Comparison of ENCODE assay signal across 6 cellular contexts in the genomic region with DNA sequence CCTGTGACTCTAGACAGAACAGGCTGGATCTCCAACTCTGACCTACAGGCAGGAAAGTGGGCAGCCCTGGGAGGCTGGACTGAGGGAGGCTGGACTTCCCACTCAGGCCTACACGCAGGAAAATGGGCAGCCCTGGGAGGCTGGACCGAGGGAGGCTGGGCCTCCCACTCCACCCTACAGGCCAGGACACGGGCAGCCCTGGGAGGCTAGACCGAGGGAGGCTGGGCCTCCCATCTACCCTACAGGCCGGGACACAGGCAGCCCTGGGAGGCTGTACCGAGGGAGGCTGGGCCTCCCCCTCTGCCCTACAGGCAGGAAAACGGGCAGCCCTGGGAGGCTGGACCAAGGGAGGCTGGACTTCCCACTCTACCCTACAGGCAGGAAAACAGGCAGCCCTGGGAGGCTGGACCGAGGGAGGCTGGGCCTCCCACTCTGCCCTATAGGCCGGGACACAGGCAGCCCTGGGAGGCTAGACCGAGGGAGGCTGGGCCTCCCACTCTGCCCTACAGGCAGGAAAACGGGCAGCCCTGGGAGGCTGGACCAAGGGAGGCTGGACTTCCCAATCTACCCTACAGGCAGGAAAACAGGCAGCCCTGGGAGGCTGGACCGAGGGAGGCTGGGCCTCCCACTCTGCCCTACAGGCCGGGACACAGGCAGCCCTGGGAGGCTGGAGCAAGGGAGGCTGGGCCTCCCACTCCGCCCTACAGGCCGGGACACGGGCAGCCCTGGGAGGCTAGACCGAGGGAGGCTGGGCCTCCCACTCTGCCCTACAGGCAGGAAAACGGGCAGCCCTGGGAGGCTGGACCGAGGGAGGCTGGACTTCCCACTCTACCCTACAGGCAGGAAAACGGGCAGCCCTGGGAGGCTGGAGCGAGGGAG. TPM values are rescaled to one million over a fixed set of nuclear protein-coding genes. Genes with fewer than 3 reads are reported as not detected.
DNase-seq lines count a peak whose midpoint lies in the region; ATAC-seq, FAIRE-seq and TF ChIP-seq lines count a peak whose summit lies in the region.
"Not testable (repeated sequence)": the region's sequence is repeated elsewhere in the genome, so short reads cannot be mapped to it uniquely, and the experiment has no call there.
"Had no signal": no experiment of that assay in that cellular context is flagged by ENCODE, and none has a peak within 500 bp of the region (broad histone marks: within the 10 kb centered on the region; RNA-seq: fewer than 3 reads in every experiment).

No MANE protein-coding gene starts in this region.

- not testable (repeated sequence) for H3K27ac ChIP-seq in HEK293 (ENCODE audit: extremely low read depth, low read depth, low read length); PC-3 (ENCODE audit: low read length); HepG2 (ENCODE audit: extremely low read length, insufficient read depth, low read length); neuronal stem cell (replicated peaks; ENCODE audit: low read length)

- CTCF ChIA-PET in HEK293 (lab: Yijun Ruan, JAX): interaction anchor here (1.1 kb wide), 1 partner anchor 43 kb away, joined by 4 read pairs; no protein-coding TSS in a partner anchor
- CTCF ChIA-PET in PC-3 (lab: Charles Lee); HepG2 (lab: Yijun Ruan, JAX; ENCODE audit: low intra/inter-chr PET ratio, low total read pairs): not testable (repeated sequence)

- H4K8ac ChIP-seq in neuronal stem cell (ENCODE audit: low read depth, low read length): not testable (repeated sequence)

- peak; percentile 3; the same call in 1 of the 2 replicates for ATAC-seq in PC-3
- ATAC-seq in HepG2: not testable (repeated sequence)

- not testable (repeated sequence) for H3K4me3 ChIP-seq in HEK293 (ENCODE audit: low read depth, low read length); PC-3 (ENCODE audit: low read length); HepG2 (replicated peaks in 1 of 3; ENCODE audit: insufficient read depth in 1 of 3, low read depth in 2 of 3, low read length in 3 of 3); neuronal stem cell (ENCODE audit: low read length in 2 of 2)

- not testable (repeated sequence) for H3F3A ChIP-seq in PC-3 (ENCODE audit: low read length, unreplicated experiment)

- H2BK5ac ChIP-seq in neuronal stem cell (ENCODE audit: low read length): not testable (repeated sequence)

- not testable (repeated sequence) for H2BK12ac ChIP-seq in neuronal stem cell (ENCODE audit: low read length)

- not testable (repeated sequence) for TF ChIP-seq RAD21 in HepG2 (CRISPR knock-in tag; IDR thresholded peaks at IDR 0.05)

- 67% methylated on average over 3 of the region's 21 CpGs for WGBS in HepG2 (ENCODE audit: low lambda C conversion rate)
- WGBS in neuronal stem cell (ENCODE audit: extremely low coverage in 2 of 2, insufficient read length in 2 of 2, insufficient replicate concordance in 1 of 2), 2 donors: no CpG with 5 or more reads among the region's 21 CpGs

- H3K23ac ChIP-seq in neuronal stem cell (ENCODE audit: low read depth, low read length, poor library complexity): peak overlapping the region; percentile 73

- in situ Hi-C loops in HepG2 (cut with HindIII; ENCODE audit: extremely low pct_ligation_motif_present, low pct_unique_long_range_greater_than_20kb): not testable (repeated sequence)

- H3K79me2 ChIP-seq in PC-3 (ENCODE audit: low read length); HepG2 (ENCODE audit: insufficient read depth, low read length): not testable (repeated sequence)

- H3K14ac ChIP-seq in neuronal stem cell (ENCODE audit: low read length): peak overlapping the region; percentile 6

- not testable (repeated sequence) for BruUV-seq in PC-3 (replicated peaks; lab: Mats Ljungman, UMichigan); HepG2 (replicated peaks; lab: Mats Ljungman, UMichigan)

- not testable (repeated sequence) for H4K20me1 ChIP-seq in PC-3 (ENCODE audit: low read length); HepG2 (ENCODE audit: insufficient read depth, low read length)

- H2AK5ac ChIP-seq in neuronal stem cell (ENCODE audit: low read depth, low read length): peak overlapping the region; percentile 86

- TF ChIP-seq POLR2A in HepG2 (IDR thresholded peaks at IDR 0.05; ENCODE audit: insufficient read depth in 1 of 2, low read depth in 2 of 2, low read length in 2 of 2): not testable (repeated sequence)

- intact Hi-C loops in PC-3 (cut with micrococcal nuclease); HepG2 (cut with micrococcal nuclease; ENCODE audit: unreplicated experiment): not testable (repeated sequence)

- TF ChIP-seq EP300 in HepG2 (IDR thresholded peaks at IDR 0.05; ENCODE audit: low read depth in 2 of 2, low read length in 2 of 2); HepG2 (CRISPR knock-in tag; IDR thresholded peaks at IDR 0.05; ENCODE audit: borderline replicate concordance): not testable (repeated sequence)

- not testable (repeated sequence) for H3K9me2 ChIP-seq in PC-3 (replicated peaks; ENCODE audit: low read length)

- not testable (repeated sequence) for H3K9me3 ChIP-seq in HEK293 (ENCODE audit: control insufficient read depth, insufficient read depth, low read depth, low read length); PC-3 (ENCODE audit: low read length); HepG2 (ENCODE audit: low read length); neuronal stem cell (replicated peaks in 1 of 2; ENCODE audit: control insufficient read depth in 2 of 2, insufficient read depth in 1 of 2, low read depth in 1 of 2, low read length in 2 of 2)

- TF ChIP-seq CTCF in HEK293 (tag by site-specific recombination; IDR thresholded peaks at IDR 0.05); PC-3 (conservative IDR thresholded peaks at IDR 0.05; ENCODE audit: low read depth, low read length); HepG2 (CRISPR knock-in tag; IDR thresholded peaks at IDR 0.05): not testable (repeated sequence)

- POLR2A ChIA-PET in HEK293 (lab: Yijun Ruan, JAX); HepG2 (lab: Yijun Ruan, JAX): not testable (repeated sequence)
- POLR2A ChIA-PET in PC-3 (lab: Charles Lee; ENCODE audit: unreplicated experiment): interaction anchor here (0.6 kb wide), 1 partner anchor 16 kb away, joined by 4 read pairs; no protein-coding TSS in a partner anchor

- H3K9ac ChIP-seq in PC-3 (ENCODE audit: low read length); HepG2 (ENCODE audit: insufficient read depth, low read depth, low read length); neuronal stem cell (ENCODE audit: low read depth, low read length, poor library complexity): not testable (repeated sequence)

- not testable (repeated sequence) for H3K4me1 ChIP-seq in HEK293 (ENCODE audit: control insufficient read depth, insufficient read depth, low read length); PC-3 (ENCODE audit: insufficient read depth, low read length); HepG2 (ENCODE audit: insufficient read depth, low read length); neuronal stem cell (ENCODE audit: control insufficient read depth in 2 of 2, insufficient read depth in 1 of 2, low read depth in 1 of 2, low read length in 2 of 2)

- not testable (repeated sequence) for H4K91ac ChIP-seq in neuronal stem cell (ENCODE audit: low read depth, low read length, poor library complexity)

- not testable (repeated sequence) for H2AFZ ChIP-seq in PC-3 (ENCODE audit: low read length); HepG2 (ENCODE audit: low read length); neuronal stem cell (ENCODE audit: low read length)

- H3K27me3 ChIP-seq in PC-3 (ENCODE audit: low read length); HepG2 (ENCODE audit: control insufficient read depth in 1 of 2, insufficient read depth in 2 of 2, low read length in 2 of 2): not testable (repeated sequence)
- peaks cover 0 to 21% (median 17%) of the 10 kb centered on the region in 3 experiments for H3K27me3 ChIP-seq in neuronal stem cell (ENCODE audit: control insufficient read depth in 3 of 3, insufficient read depth in 3 of 3, low read depth in 1 of 3, low read length in 3 of 3)

- not testable (repeated sequence) for H2BK120ac ChIP-seq in neuronal stem cell (ENCODE audit: low read depth, low read length)

- not testable (repeated sequence) for H3K4ac ChIP-seq in neuronal stem cell (ENCODE audit: low read length)

- peaks cover 0 to 13% of the 10 kb centered on the region in 2 experiments; a peak in 2 of 3 replicates for H3K36me3 ChIP-seq in HEK293 (ENCODE audit: control insufficient read depth in 2 of 2, insufficient read depth in 1 of 2, low read length in 2 of 2)
- H3K36me3 ChIP-seq in PC-3 (ENCODE audit: low read depth, low read length); HepG2 (replicated peaks in 1 of 2; ENCODE audit: control insufficient read depth in 1 of 2, insufficient read depth in 2 of 2, low read length in 2 of 2); neuronal stem cell (replicated peaks in 1 of 2; ENCODE audit: control insufficient read depth in 2 of 2, insufficient read depth in 2 of 2, low read length in 2 of 2): not testable (repeated sequence)

- H3K18ac ChIP-seq in neuronal stem cell (ENCODE audit: low read length): not testable (repeated sequence)

- DNase-seq in PC-3; HepG2 (ENCODE audit: low spot score); neuronal stem cell (ENCODE audit: low spot score): not testable (repeated sequence)

- H2BK15ac ChIP-seq in neuronal stem cell (ENCODE audit: low read length): not testable (repeated sequence)

- FAIRE-seq in HepG2 (lab: Jason Lieb, UNC): not testable (repeated sequence)

- H3K4me2 ChIP-seq in PC-3 (ENCODE audit: low read length); HepG2 (ENCODE audit: low read depth, low read length); neuronal stem cell (ENCODE audit: insufficient read depth, low read length, poor library complexity, severe bottlenecking): not testable (repeated sequence)

- H3K79me1 ChIP-seq in neuronal stem cell (ENCODE audit: low read depth, low read length): not testable (repeated sequence)

RNA-seq across cellular contexts. Expression of gene C1QTNF12, which starts 1.8 kb away (rescaled TPM):
- total RNA-seq in PC-3 (2014; rRNA removed): 2.8 and 3.9 TPM in 2 replicates
- total RNA-seq in HepG2 (2016; rRNA removed; fragmentation: Illumina TruSeq; extraction: Trizol): 0.29 and 0.64 TPM in 2 replicates
- 0.88 and 0.91 TPM in 2 replicates for total RNA-seq in HepG2 (2016; cell fraction: cytosol; rRNA removed; fragmentation: Illumina TruSeq; extraction: Trizol; ENCODE audit: low read depth)
- total RNA-seq in HepG2 (2016; cell fraction: insoluble cytoplasmic fraction; rRNA removed; fragmentation: Illumina TruSeq; extraction: Trizol): 1.0 TPM in 1 of 2 replicates, not detected in the other
- 0.28 and 0.80 TPM in 2 replicates for total RNA-seq in HepG2 (2016; cell fraction: membrane; rRNA removed; fragmentation: Illumina TruSeq; extraction: Trizol)
- total RNA-seq in HepG2 (2016; cell fraction: nucleus; rRNA removed; fragmentation: Illumina TruSeq; extraction: Trizol): 0.87 TPM in 1 of 2 replicates, not detected in the other
- polyA plus RNA-seq in HepG2 (2011; rRNA removed): 0.18 and 0.29 TPM in 2 replicates
- polyA plus RNA-seq in HepG2 (2011; cell fraction: cytosol; rRNA removed): 0.11 and 0.21 TPM in 2 replicates
- 4.1 and 5.2 TPM in 2 replicates for polyA plus RNA-seq in HepG2 (2011; cell fraction: nucleus; rRNA removed)
- polyA plus RNA-seq in HepG2 (2012): 1.6 and 2.0 TPM in 2 replicates
- 0.28 and 0.32 TPM in 2 replicates for polyA plus RNA-seq in HepG2 (2016; cell fraction: cytosol; fragmentation: Illumina TruSeq; extraction: Trizol; ENCODE audit: low read depth)
- polyA plus RNA-seq in HepG2 (2016; cell fraction: insoluble cytoplasmic fraction; fragmentation: Illumina TruSeq; extraction: Trizol; ENCODE audit: low read depth): not detected in 2 replicates
- not detected in 2 replicates for polyA plus RNA-seq in HepG2 (2016; cell fraction: membrane; fragmentation: Illumina TruSeq; extraction: Trizol; ENCODE audit: low read depth)
- polyA plus RNA-seq in HepG2 (2016; cell fraction: nucleus; fragmentation: Illumina TruSeq; extraction: Trizol; ENCODE audit: insufficient read depth, low read depth): 2.7 and 4.3 TPM in 2 replicates
- polyA minus RNA-seq in HepG2 (2011; rRNA and poly(A)+ RNA removed; ENCODE audit: low replicate concordance): 0.36 and 0.40 TPM in 2 replicates
- polyA minus RNA-seq in HepG2 (2011; cell fraction: cytosol; rRNA and poly(A)+ RNA removed): not detected in 2 replicates
- polyA minus RNA-seq in HepG2 (2011; cell fraction: nucleus; rRNA and poly(A)+ RNA removed): not detected in 2 replicates
- 4.0 TPM for polyA plus RNA-seq in neuronal stem cell (2013, experiment 1 of 2)
- polyA plus RNA-seq in neuronal stem cell (2013, experiment 2 of 2): 4.6 TPM
- total RNA-seq: Daoy, H4 had no signal

RNA-seq across cellular contexts. Expression of gene B3GALT6, which starts 16.2 kb away (rescaled TPM):
- total RNA-seq in PC-3 (2014; rRNA removed) (74.0 and 92.2 TPM in 2 replicates), HepG2 (2016; rRNA removed; fragmentation: Illumina TruSeq; extraction: Trizol) (9.2 and 14.2 TPM in 2 replicates)
- total RNA-seq in HepG2 (2016; cell fraction: cytosol; rRNA removed; fragmentation: Illumina TruSeq; extraction: Trizol; ENCODE audit: low read depth): 6.4 and 7.6 TPM in 2 replicates
- 8.3 and 13.0 TPM in 2 replicates for total RNA-seq in HepG2 (2016; cell fraction: insoluble cytoplasmic fraction; rRNA removed; fragmentation: Illumina TruSeq; extraction: Trizol)
- total RNA-seq in HepG2 (2016; cell fraction: membrane; rRNA removed; fragmentation: Illumina TruSeq; extraction: Trizol): 13.3 and 15.5 TPM in 2 replicates
- 9.0 and 10.2 TPM in 2 replicates for total RNA-seq in HepG2 (2016; cell fraction: nucleus; rRNA removed; fragmentation: Illumina TruSeq; extraction: Trizol)
- 3.9 and 5.8 TPM in 2 replicates for polyA plus RNA-seq in HepG2 (2011; rRNA removed)
- 6.9 and 8.0 TPM in 2 replicates for polyA plus RNA-seq in HepG2 (2011; cell fraction: cytosol; rRNA removed)
- polyA plus RNA-seq in HepG2 (2011; cell fraction: nucleus; rRNA removed): 5.4 and 5.5 TPM in 2 replicates
- polyA plus RNA-seq in HepG2 (2012): 8.3 and 10.4 TPM in 2 replicates
- polyA plus RNA-seq in HepG2 (2016; cell fraction: cytosol; fragmentation: Illumina TruSeq; extraction: Trizol; ENCODE audit: low read depth): 7.6 and 8.3 TPM in 2 replicates
- 9.7 and 10.2 TPM in 2 replicates for polyA plus RNA-seq in HepG2 (2016; cell fraction: insoluble cytoplasmic fraction; fragmentation: Illumina TruSeq; extraction: Trizol; ENCODE audit: low read depth)
- polyA plus RNA-seq in HepG2 (2016; cell fraction: membrane; fragmentation: Illumina TruSeq; extraction: Trizol; ENCODE audit: low read depth): 12.7 and 13.5 TPM in 2 replicates
- 13.7 and 17.1 TPM in 2 replicates for polyA plus RNA-seq in HepG2 (2016; cell fraction: nucleus; fragmentation: Illumina TruSeq; extraction: Trizol; ENCODE audit: insufficient read depth, low read depth)
- 7.2 and 12.5 TPM in 2 replicates for polyA minus RNA-seq in HepG2 (2011; rRNA and poly(A)+ RNA removed; ENCODE audit: low replicate concordance)
- polyA minus RNA-seq in HepG2 (2011; cell fraction: cytosol; rRNA and poly(A)+ RNA removed): 3.8 and 5.0 TPM in 2 replicates
- polyA minus RNA-seq in HepG2 (2011; cell fraction: nucleus; rRNA and poly(A)+ RNA removed): 7.8 and 8.1 TPM in 2 replicates
- 24.2 TPM for polyA plus RNA-seq in neuronal stem cell (2013, experiment 1 of 2)
- 23.9 TPM for polyA plus RNA-seq in neuronal stem cell (2013, experiment 2 of 2)

RNA-seq across cellular contexts. Expression of gene SDF4, which starts 16.5 kb away (rescaled TPM):
- total RNA-seq in PC-3 (2014; rRNA removed) (254 and 317 TPM in 2 replicates), HepG2 (2016; rRNA removed; fragmentation: Illumina TruSeq; extraction: Trizol) (45.3 and 107 TPM in 2 replicates)
- 39.1 and 57.0 TPM in 2 replicates for total RNA-seq in HepG2 (2016; cell fraction: cytosol; rRNA removed; fragmentation: Illumina TruSeq; extraction: Trizol; ENCODE audit: low read depth)
- total RNA-seq in HepG2 (2016; cell fraction: insoluble cytoplasmic fraction; rRNA removed; fragmentation: Illumina TruSeq; extraction: Trizol): 40.3 and 115 TPM in 2 replicates
- 58.4 and 92.5 TPM in 2 replicates for total RNA-seq in HepG2 (2016; cell fraction: membrane; rRNA removed; fragmentation: Illumina TruSeq; extraction: Trizol)
- total RNA-seq in HepG2 (2016; cell fraction: nucleus; rRNA removed; fragmentation: Illumina TruSeq; extraction: Trizol): 75.1 and 80.9 TPM in 2 replicates
- 80.8 and 99.6 TPM in 2 replicates for polyA plus RNA-seq in HepG2 (2011; rRNA removed)
- 96.4 and 116 TPM in 2 replicates for polyA plus RNA-seq in HepG2 (2011; cell fraction: cytosol; rRNA removed)
- 152 and 158 TPM in 2 replicates for polyA plus RNA-seq in HepG2 (2011; cell fraction: nucleus; rRNA removed)
- polyA plus RNA-seq in HepG2 (2012): 87.3 and 109 TPM in 2 replicates
- 40.0 and 62.7 TPM in 2 replicates for polyA plus RNA-seq in HepG2 (2016; cell fraction: cytosol; fragmentation: Illumina TruSeq; extraction: Trizol; ENCODE audit: low read depth)
- 61.8 and 64.5 TPM in 2 replicates for polyA plus RNA-seq in HepG2 (2016; cell fraction: insoluble cytoplasmic fraction; fragmentation: Illumina TruSeq; extraction: Trizol; ENCODE audit: low read depth)
- 59.1 and 86.8 TPM in 2 replicates for polyA plus RNA-seq in HepG2 (2016; cell fraction: membrane; fragmentation: Illumina TruSeq; extraction: Trizol; ENCODE audit: low read depth)
- 181 and 198 TPM in 2 replicates for polyA plus RNA-seq in HepG2 (2016; cell fraction: nucleus; fragmentation: Illumina TruSeq; extraction: Trizol; ENCODE audit: insufficient read depth, low read depth)
- 30.8 and 94.7 TPM in 2 replicates for polyA minus RNA-seq in HepG2 (2011; rRNA and poly(A)+ RNA removed; ENCODE audit: low replicate concordance)
- 43.9 and 48.3 TPM in 2 replicates for polyA minus RNA-seq in HepG2 (2011; cell fraction: cytosol; rRNA and poly(A)+ RNA removed)
- polyA minus RNA-seq in HepG2 (2011; cell fraction: nucleus; rRNA and poly(A)+ RNA removed): 48.9 and 53.8 TPM in 2 replicates
- polyA plus RNA-seq in neuronal stem cell (2013, experiment 1 of 2): 62.8 TPM
- polyA plus RNA-seq in neuronal stem cell (2013, experiment 2 of 2): 64.4 TPM

RNA-seq across cellular contexts. Expression of gene UBE2J2, which starts 25.4 kb away (rescaled TPM):
- 182 and 200 TPM in 2 replicates for total RNA-seq in PC-3 (2014; rRNA removed)
- 22.1 and 29.4 TPM in 2 replicates for total RNA-seq in HepG2 (2016; rRNA removed; fragmentation: Illumina TruSeq; extraction: Trizol)
- total RNA-seq in HepG2 (2016; cell fraction: cytosol; rRNA removed; fragmentation: Illumina TruSeq; extraction: Trizol; ENCODE audit: low read depth): 19.3 and 24.9 TPM in 2 replicates
- 21.8 and 31.9 TPM in 2 replicates for total RNA-seq in HepG2 (2016; cell fraction: insoluble cytoplasmic fraction; rRNA removed; fragmentation: Illumina TruSeq; extraction: Trizol)
- total RNA-seq in HepG2 (2016; cell fraction: membrane; rRNA removed; fragmentation: Illumina TruSeq; extraction: Trizol): 32.2 and 38.5 TPM in 2 replicates
- total RNA-seq in HepG2 (2016; cell fraction: nucleus; rRNA removed; fragmentation: Illumina TruSeq; extraction: Trizol): 23.9 and 27.0 TPM in 2 replicates
- 25.4 and 28.8 TPM in 2 replicates for polyA plus RNA-seq in HepG2 (2011; rRNA removed)
- polyA plus RNA-seq in HepG2 (2011; cell fraction: cytosol; rRNA removed): 25.8 and 32.1 TPM in 2 replicates
- polyA plus RNA-seq in HepG2 (2011; cell fraction: nucleus; rRNA removed): 48.5 and 56.3 TPM in 2 replicates
- polyA plus RNA-seq in HepG2 (2012): 31.0 and 32.3 TPM in 2 replicates
- 26.4 and 36.1 TPM in 2 replicates for polyA plus RNA-seq in HepG2 (2016; cell fraction: cytosol; fragmentation: Illumina TruSeq; extraction: Trizol; ENCODE audit: low read depth)
- 38.0 and 48.6 TPM in 2 replicates for polyA plus RNA-seq in HepG2 (2016; cell fraction: insoluble cytoplasmic fraction; fragmentation: Illumina TruSeq; extraction: Trizol; ENCODE audit: low read depth)
- polyA plus RNA-seq in HepG2 (2016; cell fraction: membrane; fragmentation: Illumina TruSeq; extraction: Trizol; ENCODE audit: low read depth): 40.9 and 46.8 TPM in 2 replicates
- 70.6 and 77.2 TPM in 2 replicates for polyA plus RNA-seq in HepG2 (2016; cell fraction: nucleus; fragmentation: Illumina TruSeq; extraction: Trizol; ENCODE audit: insufficient read depth, low read depth)
- polyA minus RNA-seq in HepG2 (2011; rRNA and poly(A)+ RNA removed; ENCODE audit: low replicate concordance): 19.8 and 25.0 TPM in 2 replicates
- polyA minus RNA-seq in HepG2 (2011; cell fraction: cytosol; rRNA and poly(A)+ RNA removed): 15.5 and 16.0 TPM in 2 replicates
- 18.6 and 26.4 TPM in 2 replicates for polyA minus RNA-seq in HepG2 (2011; cell fraction: nucleus; rRNA and poly(A)+ RNA removed)
- polyA plus RNA-seq in neuronal stem cell (2013, experiment 1 of 2): 43.4 TPM
- polyA plus RNA-seq in neuronal stem cell (2013, experiment 2 of 2): 42.6 TPM

RNA-seq across cellular contexts. Expression of gene SCNN1D, which starts 32.0 kb away (rescaled TPM):
- total RNA-seq in PC-3 (2014; rRNA removed): 4.2 and 5.3 TPM in 2 replicates
- total RNA-seq in HepG2 (2016; rRNA removed; fragmentation: Illumina TruSeq; extraction: Trizol): 0.93 and 2.6 TPM in 2 replicates
- 1.3 and 1.5 TPM in 2 replicates for total RNA-seq in HepG2 (2016; cell fraction: cytosol; rRNA removed; fragmentation: Illumina TruSeq; extraction: Trizol; ENCODE audit: low read depth)
- total RNA-seq in HepG2 (2016; cell fraction: insoluble cytoplasmic fraction; rRNA removed; fragmentation: Illumina TruSeq; extraction: Trizol): 0.73 and 3.1 TPM in 2 replicates
- total RNA-seq in HepG2 (2016; cell fraction: membrane; rRNA removed; fragmentation: Illumina TruSeq; extraction: Trizol): 1.5 and 1.9 TPM in 2 replicates
- total RNA-seq in HepG2 (2016; cell fraction: nucleus; rRNA removed; fragmentation: Illumina TruSeq; extraction: Trizol): 3.1 and 3.8 TPM in 2 replicates
- 2.3 and 4.7 TPM in 2 replicates for polyA plus RNA-seq in HepG2 (2011; rRNA removed)
- polyA plus RNA-seq in HepG2 (2011; cell fraction: cytosol; rRNA removed): 0.92 and 1.7 TPM in 2 replicates
- 68.0 and 74.7 TPM in 2 replicates for polyA plus RNA-seq in HepG2 (2011; cell fraction: nucleus; rRNA removed)
- 1.8 and 2.2 TPM in 2 replicates for polyA plus RNA-seq in HepG2 (2012)
- 1.1 and 1.2 TPM in 2 replicates for polyA plus RNA-seq in HepG2 (2016; cell fraction: cytosol; fragmentation: Illumina TruSeq; extraction: Trizol; ENCODE audit: low read depth)
- polyA plus RNA-seq in HepG2 (2016; cell fraction: insoluble cytoplasmic fraction; fragmentation: Illumina TruSeq; extraction: Trizol; ENCODE audit: low read depth): 0.84 and 1.3 TPM in 2 replicates
- polyA plus RNA-seq in HepG2 (2016; cell fraction: membrane; fragmentation: Illumina TruSeq; extraction: Trizol; ENCODE audit: low read depth): 0.98 and 1.3 TPM in 2 replicates
- polyA plus RNA-seq in HepG2 (2016; cell fraction: nucleus; fragmentation: Illumina TruSeq; extraction: Trizol; ENCODE audit: insufficient read depth, low read depth): 12.7 and 13.3 TPM in 2 replicates
- 0.30 and 1.8 TPM in 2 replicates for polyA minus RNA-seq in HepG2 (2011; rRNA and poly(A)+ RNA removed; ENCODE audit: low replicate concordance)
- 0.59 and 1.4 TPM in 2 replicates for polyA minus RNA-seq in HepG2 (2011; cell fraction: cytosol; rRNA and poly(A)+ RNA removed)
- polyA minus RNA-seq in HepG2 (2011; cell fraction: nucleus; rRNA and poly(A)+ RNA removed): 1.9 and 2.9 TPM in 2 replicates
- polyA plus RNA-seq in neuronal stem cell (2013, experiment 1 of 2): 3.7 TPM
- 3.8 TPM for polyA plus RNA-seq in neuronal stem cell (2013, experiment 2 of 2)
